Comparison of ENCODE assay signal across 13 cellular contexts in genomic region chr3:24156466-24156865, GRCh38.
A peak's percentile ranks its signal among the peaks of the same experiment; 100 is the strongest.
DNase-seq lines count a peak whose midpoint lies in the region; ATAC-seq and TF ChIP-seq lines count a peak whose summit lies in the region.
"Had no signal": no experiment of that assay in that cellular context is flagged by ENCODE, and none has a peak within 500 bp of the region (broad histone marks: within the 10 kb centered on the region; RNA-seq: fewer than 3 reads in every experiment).

No MANE protein-coding gene starts in this region.

- H2AFZ ChIP-seq in IMR-90 (replicated peaks; ENCODE audit: low read length, poor library complexity), result peak overlapping the region; percentile 61
- no peak overlapping the region for H2AFZ ChIP-seq in mesenchymal stem cell (ENCODE audit: low read depth, low read length)

- H2BK15ac ChIP-seq in IMR-90 (ENCODE audit: low read depth, low read length), result no peak overlapping the region
- H2BK15ac ChIP-seq in mesenchymal stem cell (ENCODE audit: low read depth, poor library complexity, severe bottlenecking), result no peak overlapping the region

- peaks cover 6% of the 10 kb centered on the region for H3K4me1 ChIP-seq in IMR-90 (ENCODE audit: control insufficient read depth, insufficient read depth, low read length)
- peaks cover 8% of the 10 kb centered on the region for H3K4me1 ChIP-seq in mesenchymal stem cell (ENCODE audit: control insufficient read depth, insufficient read depth, low read depth, low read length)
- H3K4me1 ChIP-seq: SJCRH30 had no signal

- TF ChIP-seq POLR2A in IMR-90 (IDR thresholded peaks at IDR 0.05; ENCODE audit: low read depth, low read length), result no peak

- TF ChIP-seq RAD21 in IMR-90 (IDR thresholded peaks at IDR 0.05; ENCODE audit: low read length), result no peak

- no peak overlapping the region for H2BK120ac ChIP-seq in IMR-90 (ENCODE audit: low read depth, low read length)
- H2BK120ac ChIP-seq in mesenchymal stem cell (ENCODE audit: low read depth, low read length), result no peak overlapping the region

- no CpG with 5 or more reads among the region's 2 CpGs for WGBS in IMR-90 (ENCODE audit: extremely low coverage in 2 of 2, insufficient read length in 1 of 2), 2 experiments
- WGBS in mesenchymal stem cell, result 0% methylated on average over 2 of the region's 2 CpGs

- in situ Hi-C loops in Caki2 (cut with HindIII; ENCODE audit: low pct_unique_long_range_greater_than_20kb, low sequenced_read_pairs), result no loop called here
- in situ Hi-C loops in IMR-90 (cut with MboI; ENCODE audit: low sequenced_read_pairs), result no loop called here

- intact Hi-C loops in IMR-90 (cut with micrococcal nuclease), result no loop called here

- H3K4me3 ChIP-seq in IMR-90 (ENCODE audit: insufficient read depth, low read depth, low read length) (no peak overlapping the region), mesenchymal stem cell (ENCODE audit: insufficient read depth in 1 of 2, low read depth in 1 of 2, low read length in 2 of 2) (no peak overlapping the region)
- H3K4me3 ChIP-seq: adrenal gland, SJCRH30 had no signal

- no peaks in the 10 kb centered on the region for H4K20me1 ChIP-seq in IMR-90 (ENCODE audit: insufficient read depth, low read length)

- no TSS peak for BruUV-seq in IMR-90 (replicated peaks; lab: Mats Ljungman, UMichigan)

- H2BK5ac ChIP-seq in IMR-90 (ENCODE audit: low read depth, low read length, poor library complexity, severe bottlenecking) (no peak overlapping the region), mesenchymal stem cell (ENCODE audit: low read depth, low read length, poor library complexity, severe bottlenecking) (no peak overlapping the region)

- H3K9me3 ChIP-seq in IMR-90 (ENCODE audit: control insufficient read depth, insufficient read depth, low read length) (no peaks in the 10 kb centered on the region), mesenchymal stem cell (ENCODE audit: control insufficient read depth, low read length) (no peaks in the 10 kb centered on the region)
- H3K9me3 ChIP-seq: adrenal gland, SJCRH30 had no signal

- H3K23ac ChIP-seq in IMR-90 (ENCODE audit: low read depth, low read length) (no peak overlapping the region), mesenchymal stem cell (ENCODE audit: low read length in 2 of 2) (no peak overlapping the region)

- H3K9me1 ChIP-seq in IMR-90 (ENCODE audit: insufficient read depth, low read length), result no peaks in the 10 kb centered on the region

- H2AK5ac ChIP-seq in IMR-90 (ENCODE audit: low read depth, low read length), result no peak overlapping the region
- no peak overlapping the region for H2AK5ac ChIP-seq in mesenchymal stem cell (ENCODE audit: low read length, severe bottlenecking)

- H3K4ac ChIP-seq in IMR-90 (ENCODE audit: low read depth, low read length) (no peak overlapping the region), mesenchymal stem cell (ENCODE audit: low read depth in 1 of 2, low read length in 2 of 2) (no peak overlapping the region)

- ATAC-seq in IMR-90 (ENCODE audit: low read depth) (no peak), GM18907 (IDR thresholded peaks at IDR 0.05; ENCODE audit: unreplicated experiment) (no peak)
- ATAC-seq: activated CD8-positive, alpha-beta T cell treated with anti-CD3 and anti-CD28 coated beads for 36 hours had no signal

- H3K14ac ChIP-seq in IMR-90 (replicated peaks; ENCODE audit: low read depth, low read length), result no peak overlapping the region
- H3K14ac ChIP-seq in mesenchymal stem cell (ENCODE audit: low read length in 2 of 2), result no peak overlapping the region

- no peak overlapping the region for H3K18ac ChIP-seq in IMR-90 (ENCODE audit: low read depth, low read length)
- no peak overlapping the region for H3K18ac ChIP-seq in mesenchymal stem cell (ENCODE audit: low read depth in 1 of 2, low read length in 2 of 2)

- H3K36me3 ChIP-seq in IMR-90 (ENCODE audit: control insufficient read depth, insufficient read depth, low read length) (no peaks in the 10 kb centered on the region), mesenchymal stem cell (ENCODE audit: control insufficient read depth in 1 of 2, insufficient read depth in 2 of 2, low read depth in 1 of 2, low read length in 2 of 2) (peaks cover 0 to 3% of the 10 kb centered on the region in 2 experiments)
- H3K36me3 ChIP-seq: adrenal gland, SJCRH30 had no signal

- H3K4me2 ChIP-seq in IMR-90 (ENCODE audit: low read depth, low read length) (no peak overlapping the region), mesenchymal stem cell (ENCODE audit: low read length, poor library complexity, severe bottlenecking) (no peak overlapping the region)

- H3K27ac ChIP-seq in IMR-90 (ENCODE audit: insufficient read depth, low read length) (no peak overlapping the region), mesenchymal stem cell (ENCODE audit: low read length, poor library complexity, severe bottlenecking) (peak overlapping the region; percentile 75)
- H3K27ac ChIP-seq: adrenal gland, SJCRH30 had no signal

- H2BK12ac ChIP-seq in mesenchymal stem cell (ENCODE audit: low read length in 2 of 2), result no peak overlapping the region

- POLR2A ChIA-PET in IMR-90 (lab: Charles Lee; ENCODE audit: unreplicated experiment), result no interaction called here

- no peak overlapping the region for H2AK9ac ChIP-seq in IMR-90 (replicated peaks; ENCODE audit: low read depth, low read length, poor library complexity)

- H4K91ac ChIP-seq in IMR-90 (ENCODE audit: insufficient read depth, low read depth, low read length) (no peak overlapping the region), mesenchymal stem cell (ENCODE audit: low read length) (no peak overlapping the region)

- H3K79me1 ChIP-seq in IMR-90 (ENCODE audit: low read depth in 1 of 2, low read length in 2 of 2) (no peaks in the 10 kb centered on the region), mesenchymal stem cell (replicated peaks; ENCODE audit: low read length, poor library complexity, severe bottlenecking) (no peaks in the 10 kb centered on the region)

- CTCF ChIA-PET in IMR-90 (lab: Yijun Ruan, JAX), result no interaction called here

- DNase-seq in Caki2 (ENCODE audit: low read depth), result peak; percentile 88
- DNase-seq in IMR-90, result peak; percentile 41
- peak; percentile 82 for DNase-seq in amniotic epithelial cell (ENCODE audit: low read depth)
- DNase-seq in mesenchymal stem cell, result peak; percentile 77
- DNase-seq in NCI-H1436 treated with DMSO at 0.1 percent for 48 hours (lab: John Stamatoyannopoulos, UW), result no peak
- no peak for DNase-seq in NCI-H2107 (lab: John Stamatoyannopoulos, UW)
- DNase-seq in T-helper 2 cell, result no peak
- DNase-seq: activated CD8-positive, alpha-beta T cell treated with anti-CD3 and anti-CD28 coated beads for 36 hours; adrenal gland; DMS79; NCI-H446 had no signal

- H3K56ac ChIP-seq in IMR-90 (ENCODE audit: extremely low read depth, insufficient read depth, low read length), result no peak overlapping the region

- H2BK20ac ChIP-seq in IMR-90 (ENCODE audit: low read depth, low read length), result no peak overlapping the region

- H4K5ac ChIP-seq in IMR-90 (ENCODE audit: low read depth, low read length), result no peak overlapping the region

- no peak overlapping the region for H3K9ac ChIP-seq in IMR-90 (ENCODE audit: low read depth, low read length)
- H3K9ac ChIP-seq in mesenchymal stem cell (ENCODE audit: low read length), result no peak overlapping the region

- H4K8ac ChIP-seq in IMR-90 (ENCODE audit: low read depth in 2 of 2, low read length in 2 of 2) (no peak overlapping the region), mesenchymal stem cell (ENCODE audit: low read length) (no peak overlapping the region)

- no peak for TF ChIP-seq CTCF in IMR-90 (conservative IDR thresholded peaks at IDR 0.05; ENCODE audit: low read depth, low read length)

- H3K27me3 ChIP-seq in IMR-90 (ENCODE audit: control insufficient read depth, insufficient read depth, low read length) (no peaks in the 10 kb centered on the region), mesenchymal stem cell (ENCODE audit: control insufficient read depth in 1 of 2, insufficient read depth in 1 of 2, low read length in 2 of 2) (no peaks in the 10 kb centered on the region)
- H3K27me3 ChIP-seq: adrenal gland, SJCRH30 had no signal

- dilution Hi-C loops in IMR-90 (cut with HindIII; ENCODE audit: low sequenced_read_pairs, unreplicated experiment), result no loop called here

TF ChIP-seq in IMR-90, 13 proteins besides CTCF, POLR2A, EP300 and RAD21:
- TF ChIP-seq RFX5 (IDR thresholded peaks at IDR 0.05; ENCODE audit: low read depth, low read length) (no peak), RCOR1 (IDR thresholded peaks at IDR 0.05; ENCODE audit: insufficient replicate concordance, low read length) (no peak), USF2 (IDR thresholded peaks at IDR 0.05; ENCODE audit: low read depth, low read length) (no peak), FOS (IDR thresholded peaks at IDR 0.05; ENCODE audit: low read depth, low read length) (no peak), MAZ (IDR thresholded peaks at IDR 0.05; ENCODE audit: borderline replicate concordance, low read depth, low read length) (no peak), SMC3 (IDR thresholded peaks at IDR 0.05; ENCODE audit: low read depth, low read length) (no peak), NFE2L2 (IDR thresholded peaks at IDR 0.05; ENCODE audit: low read depth, low read length) (no peak), MXI1 (IDR thresholded peaks at IDR 0.05; ENCODE audit: borderline replicate concordance, low read depth, low read length) (no peak), BHLHE40 (IDR thresholded peaks at IDR 0.05; ENCODE audit: low read depth, low read length) (no peak), CEBPB (IDR thresholded peaks at IDR 0.05; ENCODE audit: low read depth, low read length) (no peak), MAFK (IDR thresholded peaks at IDR 0.05; ENCODE audit: low read depth, low read length) (no peak), CHD1 (IDR thresholded peaks at IDR 0.05; ENCODE audit: low read depth, low read length) (no peak), ELK1 (IDR thresholded peaks at IDR 0.05; ENCODE audit: borderline replicate concordance, low read depth, low read length) (no peak)
TF ChIP-seq in IMR-90: peak in this region for 0.

Comparison
In these comparisons a context has a peak if more than half of its experiments do, and no peak if none do; other contexts are left out.
1. DNase-seq: peak in Caki2 (single experiment), IMR-90 (single experiment), amniotic epithelial cell (single experiment) and mesenchymal stem cell (single experiment); none in NCI-H1436 treated with DMSO at 0.1 percent for 48 hours (single experiment), NCI-H2107 (single experiment) and T-helper 2 cell (0 of 5).